16 cellular contexts compared by ENCODE assay signal in the genomic region with DNA sequence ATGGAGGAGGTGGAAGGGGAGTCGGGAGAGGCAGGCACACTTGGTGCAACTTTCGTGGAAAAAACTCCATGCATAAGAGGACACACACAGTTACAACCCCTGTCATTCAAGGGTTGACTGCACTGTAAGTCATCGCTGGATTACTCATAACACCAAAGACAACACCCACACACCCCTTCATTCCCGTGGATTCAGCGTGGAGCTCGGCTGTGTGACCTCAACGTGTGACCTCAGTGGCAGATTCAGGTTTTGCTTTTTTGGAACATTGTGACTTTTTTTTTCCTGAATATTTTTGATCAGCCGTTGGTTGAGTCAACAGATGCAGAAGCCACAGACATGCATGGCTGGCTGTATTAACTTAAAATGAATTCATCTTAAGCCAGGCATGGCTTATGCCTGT. TPM values are rescaled to one million over a fixed set of nuclear protein-coding genes. Genes with fewer than 3 reads are reported as not detected.
A peak's percentile ranks its signal among the peaks of the same experiment; 100 is the strongest.
DNase-seq lines count a peak whose midpoint lies in the region; ATAC-seq, FAIRE-seq and TF ChIP-seq lines count a peak whose summit lies in the region.
"Had no signal": no experiment of that assay in that cellular context is flagged by ENCODE, and none has a peak within 500 bp of the region (broad histone marks: within the 10 kb centered on the region; RNA-seq: fewer than 3 reads in every experiment).

No MANE protein-coding gene starts in this region.

- peak; percentile 67 for DNase-seq in AG20443 (ENCODE audit: low spot score)
- DNase-seq in GM03348 (ENCODE audit: low spot score) = peak; percentile 16
- peak in 1 of 2 donors; percentile 31 for DNase-seq in activated T-cell treated with anti-CD3 and anti-CD28 coated beads, Interleukin-2, amount 50 U/mL, for 72 hours
- DNase-seq in iris pigment epithelial cell (ENCODE audit: low read depth) = peak; percentile 37
- DNase-seq in hepatocyte (ENCODE audit: low spot score) = no peak
- no peak for DNase-seq in posterior cingulate gyrus
- no peak for DNase-seq in frontal cortex (ENCODE audit: low spot score in 2 of 2)
- DNase-seq: activated naive CD8-positive, alpha-beta T cell treated with anti-CD3 and anti-CD28 coated beads, Interleukin-2, amount 10 ng/mL, durations not matched to agents 7 days and 5 days; left ventricle myocardium superior; MM.1S; natural killer cell; NCI-H2107; retina; SHP77 treated with DMSO at 0.1 percent for 48 hours; upper lobe of left lung had no signal

- peaks cover 4% of the 10 kb centered on the region for H3K9me3 ChIP-seq in hepatocyte (ENCODE audit: low read depth)

- no peak overlapping the region for H3K27ac Mint-ChIP-seq in activated T-cell treated with anti-CD3 and anti-CD28 coated beads, Interleukin-2, amount 50 U/mL, for 72 hours
- H3K27ac Mint-ChIP-seq: activated naive CD8-positive, alpha-beta T cell treated with anti-CD3 and anti-CD28 coated beads, Interleukin-2, amount 10 ng/mL, durations not matched to agents 7 days and 5 days; natural killer cell had no signal

- H2AFZ ChIP-seq in hepatocyte = no peak overlapping the region

- peak; percentile 59 to 89 for ATAC-seq in activated T-cell treated with anti-CD3 and anti-CD28 coated beads, Interleukin-2, amount 50 U/mL, for 72 hours (replicated peaks in 1 of 2)
- ATAC-seq: left ventricle myocardium superior, natural killer cell had no signal

- peaks cover 6% of the 10 kb centered on the region for H3K4me1 Mint-ChIP-seq in activated T-cell treated with anti-CD3 and anti-CD28 coated beads, Interleukin-2, amount 50 U/mL, for 72 hours (ENCODE audit: low read depth)
- H3K4me1 Mint-ChIP-seq: natural killer cell had no signal

- no peaks in the 10 kb centered on the region for H3K9me2 ChIP-seq in hepatocyte (replicated peaks; ENCODE audit: insufficient read depth)

- H3K4me1 ChIP-seq in hepatocyte (ENCODE audit: insufficient read depth) = no peaks in the 10 kb centered on the region
- H3K4me1 ChIP-seq: upper lobe of left lung had no signal

- intact Hi-C loops in posterior cingulate gyrus (cut with DNase I) = no loop called here

- no peaks in the 10 kb centered on the region for H3K36me3 ChIP-seq in hepatocyte (replicated peaks; ENCODE audit: insufficient read depth, low read depth)
- H3K36me3 ChIP-seq: upper lobe of left lung had no signal

- no peak overlapping the region for H3K4me2 ChIP-seq in hepatocyte

- H3K36me3 Mint-ChIP-seq in activated T-cell treated with anti-CD3 and anti-CD28 coated beads, Interleukin-2, amount 50 U/mL, for 72 hours (ENCODE audit: insufficient read depth in 2 of 2) = peaks cover 21% of the 10 kb centered on the region in 2 donors
- H3K36me3 Mint-ChIP-seq: activated naive CD8-positive, alpha-beta T cell treated with anti-CD3 and anti-CD28 coated beads, Interleukin-2, amount 10 ng/mL, durations not matched to agents 7 days and 5 days had no signal

- H3K9me3 Mint-ChIP-seq in activated T-cell treated with anti-CD3 and anti-CD28 coated beads, Interleukin-2, amount 50 U/mL, for 72 hours = peaks cover 15 to 22% of the 10 kb centered on the region in 2 donors

- H3K79me2 ChIP-seq in hepatocyte = no peaks in the 10 kb centered on the region

- H3K4me3 Mint-ChIP-seq in activated T-cell treated with anti-CD3 and anti-CD28 coated beads, Interleukin-2, amount 50 U/mL, for 72 hours = no peak overlapping the region
- H3K4me3 Mint-ChIP-seq: activated naive CD8-positive, alpha-beta T cell treated with anti-CD3 and anti-CD28 coated beads, Interleukin-2, amount 10 ng/mL, durations not matched to agents 7 days and 5 days; natural killer cell had no signal

- H3K4me3 ChIP-seq in hepatocyte = no peak overlapping the region
- H3K4me3 ChIP-seq: upper lobe of left lung had no signal

- FAIRE-seq in frontal cortex (lab: Jason Lieb, UNC) = no peak
- FAIRE-seq: GM18507 had no signal

- H3K27me3 ChIP-seq in hepatocyte = no peaks in the 10 kb centered on the region
- H3K27me3 ChIP-seq: upper lobe of left lung had no signal

- H4K20me1 ChIP-seq in hepatocyte (ENCODE audit: insufficient read depth, poor library complexity, severe bottlenecking) = no peaks in the 10 kb centered on the region

- TF ChIP-seq CTCF in hepatocyte (IDR thresholded peaks at IDR 0.05; ENCODE audit: poor library complexity) = no peak

- no peak overlapping the region for H3K27ac ChIP-seq in hepatocyte
- H3K27ac ChIP-seq: upper lobe of left lung had no signal

- H3K27me3 Mint-ChIP-seq in activated T-cell treated with anti-CD3 and anti-CD28 coated beads, Interleukin-2, amount 50 U/mL, for 72 hours (ENCODE audit: low read depth) = peaks cover 47% of the 10 kb centered on the region

- 82% methylated on average over 8 of the region's 8 CpGs for WGBS in hepatocyte (ENCODE audit: low lambda C conversion rate, missing lambda C conversion rate)

RNA-seq across cellular contexts. Expression of a gene that starts 19.7 kb away (rescaled TPM):
- total RNA-seq in activated T-cell treated with anti-CD3 and anti-CD28 coated beads, Interleukin-2, amount 50 U/mL, for 72 hours = not detected
- total RNA-seq in hepatocyte (under 0.01 and 0.07 TPM in 2 replicates), frontal cortex (not detected)
- 0.02 and 0.08 TPM in 2 replicates for polyA plus RNA-seq in hepatocyte
- total RNA-seq: activated naive CD8-positive, alpha-beta T cell treated with anti-CD3 and anti-CD28 coated beads, Interleukin-2, amount 10 ng/mL, durations not matched to agents 7 days and 5 days; left ventricle myocardium superior; natural killer cell had no signal

Comparison
In these comparisons a context has a peak if more than half of its experiments do, and no peak if none do; other contexts are left out.
1. DNase-seq: peak in AG20443 (single experiment), GM03348 (single experiment) and iris pigment epithelial cell (single experiment); none in hepatocyte (single experiment), posterior cingulate gyrus (0 of 10) and frontal cortex (0 of 2).